Comparison of ENCODE assay signal across 15 cellular contexts in the genomic region with DNA sequence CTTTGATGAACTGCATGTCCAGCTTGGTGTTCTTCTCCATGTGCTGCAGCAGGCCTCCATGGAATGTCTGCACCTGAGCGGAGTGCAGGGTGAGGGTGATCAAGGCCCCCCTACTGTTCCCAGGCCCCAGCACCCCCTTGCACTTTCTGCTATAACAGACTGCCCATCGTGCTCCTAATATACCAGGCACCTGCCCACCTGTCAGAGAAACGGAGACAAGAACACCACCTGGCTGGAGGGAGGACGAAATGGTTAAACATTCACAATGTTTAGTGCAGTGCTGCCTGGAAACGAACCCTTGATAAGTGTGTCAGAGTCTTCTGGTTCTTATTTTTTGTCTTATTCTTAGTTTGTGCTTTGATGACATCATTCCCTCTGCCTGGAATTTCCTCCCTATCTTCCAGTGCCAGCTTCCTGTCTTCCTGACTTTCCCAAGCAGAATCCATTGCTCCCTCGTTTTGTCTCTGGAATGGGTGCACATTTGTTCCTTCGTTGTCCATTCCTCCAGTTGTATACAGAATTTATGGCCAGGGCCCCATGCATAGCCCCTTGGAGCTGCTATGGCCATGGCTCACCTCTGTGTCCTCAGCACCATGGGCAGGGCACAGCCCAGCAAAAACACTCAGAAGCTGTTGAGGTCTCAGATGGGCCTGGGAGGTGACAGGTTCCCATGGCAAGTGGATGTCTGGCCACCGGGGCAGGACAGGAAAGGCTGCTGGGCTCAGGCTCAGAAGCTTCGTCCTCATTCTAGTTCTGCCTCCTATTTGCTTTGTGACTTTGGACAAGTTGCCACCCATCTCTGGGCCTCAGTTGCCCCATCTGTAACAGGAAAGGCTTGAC. TPM values are rescaled to one million over a fixed set of nuclear protein-coding genes. Genes with fewer than 3 reads are reported as not detected.
DNase-seq lines count a peak whose midpoint lies in the region; ATAC-seq, FAIRE-seq and TF ChIP-seq lines count a peak whose summit lies in the region.
"Had no signal": no experiment of that assay in that cellular context is flagged by ENCODE, and none has a peak within 500 bp of the region (broad histone marks: within the 10 kb centered on the region; RNA-seq: fewer than 3 reads in every experiment).

No MANE protein-coding gene starts in this region.

- no peak for TF ChIP-seq EP300 in H1 (IDR thresholded peaks at IDR 0.05; ENCODE audit: borderline replicate concordance in 1 of 2, low read depth in 2 of 2, low read length in 2 of 2)

- H3K4me3 ChIP-seq in heart right ventricle (no peak overlapping the region), H1 (ENCODE audit: extremely low read depth in 1 of 4, insufficient read depth in 2 of 4, low read depth in 3 of 4, low read length in 4 of 4) (peak overlapping the region in 1 of 4 experiments; percentile 60; a peak in 1 of 8 replicates), liver (ENCODE audit: low read depth in 1 of 3, low read length in 3 of 3) (no peak overlapping the region)
- H3K4me3 ChIP-seq: A549, tibial nerve had no signal

- H4K8ac ChIP-seq in H1 (ENCODE audit: extremely low read depth, insufficient read depth, low read length): no peak overlapping the region

- no peaks in the 10 kb centered on the region for H3K79me1 ChIP-seq in H1 (ENCODE audit: low read depth, low read length)

- H4K20me1 ChIP-seq in H1 (replicated peaks in 1 of 2; ENCODE audit: control insufficient read depth in 1 of 2, insufficient read depth in 2 of 2, low read length in 2 of 2): peaks cover 0 to 2% of the 10 kb centered on the region in 2 experiments

- H3K9ac ChIP-seq in H1 (replicated peaks in 1 of 4; ENCODE audit: extremely low read depth in 1 of 4, low read depth in 3 of 4, low read length in 3 of 4) (no peak overlapping the region), liver (ENCODE audit: low read depth in 1 of 2, low read length in 2 of 2) (no peak overlapping the region)

- H3K14ac ChIP-seq in H1 (ENCODE audit: insufficient read length): no peak overlapping the region

- POLR2A ChIA-PET in H1 (lab: Charles Lee; ENCODE audit: partially characterized antibody): interaction anchor here (0.8 to 3.2 kb wide), 10 partner anchors 8 to 166 kb away, joined by 3 to 10 read pairs (median 4); a partner anchor contains a TSS

- peak in 5 of 8 donors; percentile 36 to 61 (median 59) for ATAC-seq in heart right ventricle
- ATAC-seq in GM19035 (IDR thresholded peaks at IDR 0.05; ENCODE audit: unreplicated experiment): no peak
- no peak for ATAC-seq in GM19395 (IDR thresholded peaks at IDR 0.05; ENCODE audit: unreplicated experiment)

- no peak for TF ChIP-seq CTCF in heart right ventricle (IDR thresholded peaks at IDR 0.05)
- no peak for TF ChIP-seq CTCF in H1 (IDR thresholded peaks at IDR 0.05; ENCODE audit: control extremely low read depth in 1 of 3, insufficient read depth in 1 of 3, low read depth in 1 of 3, low read length in 3 of 3)
- no peak for TF ChIP-seq CTCF in liver (IDR thresholded peaks at IDR 0.05; ENCODE audit: low read depth, low read length, missing input control)

- TF ChIP-seq POLR2A in H1 (IDR thresholded peaks at IDR 0.05; ENCODE audit: control extremely low read depth in 1 of 2, low read depth in 2 of 2, low read length in 2 of 2): no peak

- CTCF ChIA-PET in H1 (lab: Charles Lee; ENCODE audit: partially characterized antibody): interaction anchor here (0.6 to 13.7 kb wide), 43 partner anchors 9 to 493 kb away, joined by 3 to 264 read pairs (median 5); a partner anchor contains a TSS

- no peak overlapping the region for H2AFZ ChIP-seq in H1 (ENCODE audit: low read length)

- H3K36me3 ChIP-seq in heart right ventricle (no peaks in the 10 kb centered on the region), H1 (ENCODE audit: control insufficient read depth in 2 of 4, insufficient read depth in 4 of 4, low read length in 3 of 4) (no peaks in the 10 kb centered on the region), liver (ENCODE audit: control insufficient read depth in 4 of 4, insufficient read depth in 3 of 4, low read depth in 1 of 4, low read length in 3 of 4) (no peaks in the 10 kb centered on the region)
- H3K36me3 ChIP-seq: tibial nerve had no signal

- H3K27ac ChIP-seq in heart right ventricle (peak overlapping the region in 1 of 10 donors; percentile 11), H1 (ENCODE audit: low read depth, low read length) (no peak overlapping the region), liver (ENCODE audit: low read depth in 1 of 2, low read length in 2 of 2) (peak overlapping the region in 1 of 2 donors; percentile 45)
- H3K27ac ChIP-seq: A549, tibial nerve had no signal

- H2BK12ac ChIP-seq in H1 (ENCODE audit: low read depth, low read length): peak overlapping the region; percentile 77; the same call in 1 of the 2 replicates

- no peak overlapping the region for H2BK5ac ChIP-seq in H1 (ENCODE audit: low read depth, low read length)

- H3K23ac ChIP-seq in H1 (ENCODE audit: insufficient read length): no peak overlapping the region

- H3K23me2 ChIP-seq in H1 (ENCODE audit: low read depth, low read length): peaks cover 4% of the 10 kb centered on the region; the same call in 1 of the 2 replicates

- H3K56ac ChIP-seq in H1 (replicated peaks; ENCODE audit: insufficient read length, low read depth, low read length): no peak overlapping the region

- no peak for DNase-seq in heart right ventricle
- DNase-seq in cardiac septum (ENCODE audit: low spot score): no peak
- DNase-seq in H1 (ENCODE audit: low read depth in 1 of 2, low spot score in 2 of 2): no peak
- DNase-seq in middle frontal gyrus (ENCODE audit: extremely low spot score, low spot score): no peak
- no peak for DNase-seq in NCI-H2196 treated with DMSO at 0.1 percent for 48 hours (lab: John Stamatoyannopoulos, UW; ENCODE audit: unreplicated experiment)
- DNase-seq: activated CD4-positive, alpha-beta T cell treated with anti-CD3 and anti-CD28 coated beads, Interleukin-2, amount 10 ng/mL, durations not matched to agents 7 days and 5 days; naive B cell; small intestine had no signal

- H3K27me3 ChIP-seq in heart right ventricle (no peaks in the 10 kb centered on the region), H1 (replicated peaks in 1 of 4; ENCODE audit: control insufficient read depth in 3 of 4, extremely low read depth in 1 of 4, insufficient read depth in 3 of 4, low read length in 3 of 4) (no peaks in the 10 kb centered on the region), liver (ENCODE audit: control insufficient read depth in 4 of 4, insufficient read depth in 4 of 4, low read length in 3 of 4) (no peaks in the 10 kb centered on the region)
- H3K27me3 ChIP-seq: tibial nerve had no signal

- H3K79me2 ChIP-seq in H1 (ENCODE audit: control insufficient read depth in 1 of 2, insufficient read depth in 2 of 2, low read length in 2 of 2): no peaks in the 10 kb centered on the region

- H2BK15ac ChIP-seq in H1 (ENCODE audit: low read length): peak overlapping the region; percentile 88

- WGBS in heart right ventricle, 2 donors: 62 to 69% methylated on average over 9 of the region's 9 CpGs
- 85% methylated on average over 9 of the region's 9 CpGs; no CpG with 5 or more reads in 1 of the 2 experiments for WGBS in H1 (ENCODE audit: extremely low coverage in 1 of 2, insufficient coverage in 1 of 2, insufficient read length in 1 of 2, insufficient replicate concordance in 2 of 2, low coverage in 1 of 2, low lambda C conversion rate in 2 of 2, missing lambda C conversion rate in 1 of 2), 2 experiments
- WGBS in liver: 69% methylated on average over 9 of the region's 9 CpGs

- H4K91ac ChIP-seq in H1 (replicated peaks; ENCODE audit: insufficient read length, low read length): no peak overlapping the region

- H3K4ac ChIP-seq in H1 (replicated peaks; ENCODE audit: insufficient read length, low read depth, low read length): no peak overlapping the region

- no peak for FAIRE-seq in H1 (lab: Jason Lieb, UNC)
- FAIRE-seq: A549, small intestine had no signal

- H4K5ac ChIP-seq in H1 (ENCODE audit: insufficient read length, low read depth, low read length): no peak overlapping the region

- H3K9me3 ChIP-seq in heart right ventricle (no peaks in the 10 kb centered on the region), H1 (ENCODE audit: insufficient read depth in 2 of 2, low read depth in 1 of 2, low read length in 1 of 2) (no peaks in the 10 kb centered on the region), liver (ENCODE audit: control insufficient read depth in 4 of 4, low read length in 3 of 4) (no peaks in the 10 kb centered on the region)
- H3K9me3 ChIP-seq: A549, tibial nerve had no signal

- H2AK5ac ChIP-seq in H1 (ENCODE audit: low read depth, low read length): peak overlapping the region; percentile 40; the same call in 1 of the 2 replicates

- no peak overlapping the region for H3K18ac ChIP-seq in H1 (ENCODE audit: extremely low read depth, low read length)

- H2BK120ac ChIP-seq in H1 (replicated peaks; ENCODE audit: low read depth, low read length): no peak overlapping the region

- TF ChIP-seq RAD21 in H1 (IDR thresholded peaks at IDR 0.05 in 1 of 2, conservative IDR thresholded peaks at IDR 0.05 in 1 of 2; ENCODE audit: low read depth in 2 of 2, low read length in 2 of 2): no peak
- TF ChIP-seq RAD21 in liver (IDR thresholded peaks at IDR 0.05): no peak

- intact Hi-C loops in heart right ventricle (cut with DNase I): no loop called here
- intact Hi-C loops in cardiac septum (cut with DNase I): no loop called here

- H3K4me1 ChIP-seq in heart right ventricle: peaks cover 0 to 13% (median 0%) of the 10 kb centered on the region in 9 donors
- H3K4me1 ChIP-seq in H1 (replicated peaks in 1 of 4; ENCODE audit: control insufficient read depth in 3 of 4, insufficient read depth in 4 of 4, low read length in 3 of 4): peaks cover 0 to 6% (median 4%) of the 10 kb centered on the region in 4 experiments; a peak in 5 of 7 replicates
- no peaks in the 10 kb centered on the region for H3K4me1 ChIP-seq in liver (ENCODE audit: control insufficient read depth in 4 of 4, insufficient read depth in 4 of 4, low read length in 3 of 4)

- H3K4me2 ChIP-seq in H1 (ENCODE audit: insufficient read depth in 1 of 2, low read depth in 2 of 2, low read length in 2 of 2): peak overlapping the region in 1 of 2 experiments; percentile 85; a peak in 2 of 4 replicates
- H3K4me2 ChIP-seq: A549 had no signal

- H2BK20ac ChIP-seq in H1 (ENCODE audit: low read length): no peak overlapping the region

RNA-seq across cellular contexts. Expression of a gene that starts 11.9 kb away (rescaled TPM):
- total RNA-seq in heart right ventricle (under 1 TPM in 6 of 10 donors, not detected in 4; 0.12 to 0.36 (median 0.17) TPM), cardiac septum (0.24 TPM), liver (under 1 TPM in 1 of 2 donors, not detected in 1; 0.33 TPM)
- polyA plus RNA-seq in heart right ventricle (under 1 TPM; 0.28 to 0.37 TPM), H1 (2011; rRNA removed) (10.0 and 13.9 TPM in 2 replicates), liver (under 1 TPM; 0.44 to 0.46 TPM)
- 5.4 and 7.2 TPM in 2 replicates for total RNA-seq in H1 (2021; fragmentation: NEBNext Ultra II Directional; extraction: Animal tissue kit (Norgen Biotek cat#: 25700))
- 5.2 TPM for polyA plus RNA-seq in H1 (2011; cell fraction: cytosol; rRNA removed)
- polyA plus RNA-seq in H1 (2011; cell fraction: nucleus; rRNA removed): 14.7 TPM
- 2.3 to 7.1 TPM (median 5.9 TPM) in 4 replicates for polyA plus RNA-seq in H1 (2012, experiment 1 of 2)
- polyA plus RNA-seq in H1 (2012, experiment 2 of 2): 3.2 TPM
- 5.7 TPM for polyA plus RNA-seq in H1 (2013, experiment 1 of 2)
- 5.2 TPM for polyA plus RNA-seq in H1 (2013, experiment 2 of 2)
- polyA minus RNA-seq in H1 (2011; rRNA and poly(A)+ RNA removed): 0.54 and 1.1 TPM in 2 replicates
- 5.6 TPM for polyA minus RNA-seq in H1 (2011; cell fraction: cytosol; rRNA and poly(A)+ RNA removed)
- 1.5 TPM for polyA minus RNA-seq in H1 (2011; cell fraction: nucleus; rRNA and poly(A)+ RNA removed)

RNA-seq across cellular contexts. Expression of a gene that starts 14.6 kb away (rescaled TPM):
- under 1 TPM in 1 of 10 donors, not detected in 9; 0.34 TPM for total RNA-seq in heart right ventricle
- under 1 TPM; 0.19 to 0.22 TPM for polyA plus RNA-seq in heart right ventricle
- not detected for total RNA-seq in cardiac septum
- not detected in 2 replicates for total RNA-seq in H1 (2021; fragmentation: NEBNext Ultra II Directional; extraction: Animal tissue kit (Norgen Biotek cat#: 25700))
- polyA plus RNA-seq in H1 (2011; rRNA removed): 0.70 and 1.2 TPM in 2 replicates
- 0.62 TPM for polyA plus RNA-seq in H1 (2011; cell fraction: cytosol; rRNA removed)
- polyA plus RNA-seq in H1 (2011; cell fraction: nucleus; rRNA removed): 0.44 TPM
- polyA plus RNA-seq in H1 (2012, experiment 1 of 2): 0.69 to 1.6 TPM (median 1.3 TPM) in 4 replicates
- 0.43 TPM for polyA plus RNA-seq in H1 (2012, experiment 2 of 2)
- 0.28 TPM for polyA plus RNA-seq in H1 (2013, experiment 1 of 2)
- 0.17 TPM for polyA plus RNA-seq in H1 (2013, experiment 2 of 2)
- polyA minus RNA-seq in H1 (2011; rRNA and poly(A)+ RNA removed): not detected in 2 replicates
- polyA minus RNA-seq in H1 (2011; cell fraction: cytosol; rRNA and poly(A)+ RNA removed): not detected
- polyA minus RNA-seq in H1 (2011; cell fraction: nucleus; rRNA and poly(A)+ RNA removed): 0.40 TPM
- not detected for total RNA-seq in liver
- polyA plus RNA-seq in liver: under 1 TPM in 1 of 2 donors, not detected in 1; 0.10 TPM
- total RNA-seq: activated CD4-positive, alpha-beta T cell treated with anti-CD3 and anti-CD28 coated beads, Interleukin-2, amount 10 ng/mL, durations not matched to agents 7 days and 5 days; OCI-LY7; T-helper 2 cell treated with Interferon-gamma antibody and Interleukin-4, amounts not matched to agents 100 ng/mL and 5 ng/mL, for 36 hours had no signal
- polyA plus RNA-seq: A549 had no signal

RNA-seq across cellular contexts. Expression of a gene that starts 41.4 kb away (rescaled TPM):
- total RNA-seq in heart right ventricle: 10 to 100 TPM; 17.4 to 30.7 (median 22.1) TPM
- polyA plus RNA-seq in heart right ventricle: 10 to 100 TPM; 27.3 to 32.9 TPM
- 19.1 TPM for total RNA-seq in cardiac septum
- 22.9 and 26.2 TPM in 2 replicates for total RNA-seq in H1 (2021; fragmentation: NEBNext Ultra II Directional; extraction: Animal tissue kit (Norgen Biotek cat#: 25700))
- 20.4 and 26.7 TPM in 2 replicates for polyA plus RNA-seq in H1 (2011; rRNA removed)
- polyA plus RNA-seq in H1 (2011; cell fraction: cytosol; rRNA removed): 34.3 TPM
- 80.4 TPM for polyA plus RNA-seq in H1 (2011; cell fraction: nucleus; rRNA removed)
- 14.3 to 28.4 TPM (median 26.6 TPM) in 4 replicates for polyA plus RNA-seq in H1 (2012, experiment 1 of 2)
- 17.5 TPM for polyA plus RNA-seq in H1 (2012, experiment 2 of 2)
- polyA plus RNA-seq in H1 (2013, experiment 1 of 2): 13.5 TPM
- 13.1 TPM for polyA plus RNA-seq in H1 (2013, experiment 2 of 2)
- 24.3 and 33.6 TPM in 2 replicates for polyA minus RNA-seq in H1 (2011; rRNA and poly(A)+ RNA removed)
- polyA minus RNA-seq in H1 (2011; cell fraction: cytosol; rRNA and poly(A)+ RNA removed): 15.3 TPM
- polyA minus RNA-seq in H1 (2011; cell fraction: nucleus; rRNA and poly(A)+ RNA removed): 33.8 TPM
- total RNA-seq in liver: 10 to 100 TPM in 1 of 2 donors, 1 to 10 TPM in 1; 5.8 to 25.8 TPM
- polyA plus RNA-seq in liver: 10 to 100 TPM; 10.3 to 15.9 TPM

Comparison
In these comparisons a context has a peak if more than half of its experiments do, and no peak if none do; other contexts are left out.
1. ATAC-seq: peak in heart right ventricle (5 of 8); none in GM19035 (single experiment) and GM19395 (single experiment).